1 cellular context compared by ENCODE assay signal in genomic region chr20:38617011-38617829, GRCh38.
TF ChIP-seq lines count a peak whose summit lies in the region.

No MANE protein-coding gene starts in this region.

TF ChIP-seq in H1, 55 proteins besides CTCF, POLR2A, EP300 and RAD21:
- TF ChIP-seq MAX (IDR thresholded peaks at IDR 0.05): no peak
- peak; percentile 58; the same call in 1 of the 2 replicates for TF ChIP-seq KDM1A (IDR thresholded peaks at IDR 0.05; ENCODE audit: borderline replicate concordance, low read length)
